In the genomic region with DNA sequence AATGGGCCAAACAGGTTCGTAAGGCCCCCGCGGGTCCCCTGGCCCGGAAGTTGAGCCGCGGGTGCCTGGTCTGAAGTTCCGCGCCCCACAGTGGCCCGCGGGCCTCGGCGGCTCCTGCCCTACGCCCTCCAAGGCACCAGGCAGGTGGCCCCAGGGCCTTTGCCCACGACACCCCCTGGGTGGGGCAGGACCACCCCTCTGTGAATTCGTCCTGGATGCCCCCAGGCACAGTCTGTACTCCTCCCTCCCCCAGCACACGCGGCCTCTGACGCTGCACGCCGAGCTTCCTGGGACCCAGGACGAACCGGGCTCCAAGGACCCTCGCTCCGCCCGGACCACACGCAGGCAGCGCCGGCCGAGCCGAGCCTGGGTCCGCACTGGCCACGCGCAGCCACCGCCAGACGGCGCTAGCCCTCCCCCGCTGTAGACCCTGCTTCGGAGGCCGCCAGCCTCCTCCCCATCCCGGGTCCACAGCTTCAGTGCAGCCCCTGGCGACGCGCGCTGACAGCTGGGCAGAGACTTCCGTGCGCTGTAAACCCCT, we compare ENCODE assay signal across 11 cellular contexts. TPM values are rescaled to one million over a fixed set of nuclear protein-coding genes. Genes with fewer than 3 reads are reported as not detected.
DNase-seq lines count a peak whose midpoint lies in the region; ATAC-seq lines count a peak whose summit lies in the region.
"Had no signal": no experiment of that assay in that cellular context is flagged by ENCODE, and none has a peak within 500 bp of the region (broad histone marks: within the 10 kb centered on the region; RNA-seq: fewer than 3 reads in every experiment).

No MANE protein-coding gene starts in this region.

- POLR2A ChIA-PET in activated CD4-positive, alpha-beta T cell treated with anti-CD3 and anti-CD28 coated beads for 36 hours (lab: Charles Lee) = no interaction called here

- no peak overlapping the region for H3K27ac ChIP-seq in caudate nucleus (ENCODE audit: low read depth, low read length)

- CTCF ChIA-PET in activated CD4-positive, alpha-beta T cell treated with anti-CD3 and anti-CD28 coated beads for 36 hours (lab: Charles Lee) = interaction anchor here (0.8 to 1.1 kb wide), 3 partner anchors 10 to 1121 kb away, joined by 3 to 6 read pairs (median 4); no protein-coding TSS in a partner anchor

- H3K4me1 ChIP-seq in iPS-15b (ENCODE audit: control insufficient read depth, insufficient read depth, low read length) = peaks cover 4% of the 10 kb centered on the region

- peak overlapping the region; percentile 62 for H3K4me3 ChIP-seq in iPS-15b (ENCODE audit: low read depth, low read length)

- peak overlapping the region; percentile 43 for H3K4me3 Mint-ChIP-seq in activated CD4-positive, alpha-beta T cell treated with anti-CD3 and anti-CD28 coated beads for 36 hours
- peak overlapping the region; percentile 38 for H3K4me3 Mint-ChIP-seq in stimulated activated effector memory CD8-positive, alpha-beta T cell treated with anti-CD3 and anti-CD28 coated beads, Interleukin-12 subunit alpha, Interleukin-12 subunit beta, amount 100 ng/mL, for 72 hours

- no peaks in the 10 kb centered on the region for H3K36me3 Mint-ChIP-seq in activated CD4-positive, alpha-beta T cell treated with anti-CD3 and anti-CD28 coated beads for 36 hours (ENCODE audit: low read depth)
- no peaks in the 10 kb centered on the region for H3K36me3 Mint-ChIP-seq in stimulated activated effector memory CD8-positive, alpha-beta T cell treated with anti-CD3 and anti-CD28 coated beads, Interleukin-12 subunit alpha, Interleukin-12 subunit beta, amount 100 ng/mL, for 72 hours

- intact Hi-C loops in activated CD4-positive, alpha-beta T cell treated with anti-CD3 and anti-CD28 coated beads for 36 hours (cut with DNase I, micrococcal nuclease) = loop anchor here in 1 of 2 experiments (5.0 to 10.0 kb wide), 2 partner anchors 562 to 1120 kb away; no protein-coding TSS in a partner anchor

- DNase-seq in activated CD4-positive, alpha-beta T cell treated with anti-CD3 and anti-CD28 coated beads for 36 hours = peak; percentile 42
- DNase-seq in activated CD4-positive, alpha-beta T cell treated with anti-CD3 and anti-CD28 coated beads, Interleukin-2, amount 50 U/mL, for 1 hour = no peak
- peak; percentile 34 to 66 for DNase-seq in NCI-H524 (lab: John Stamatoyannopoulos, UW)
- DNase-seq in stimulated activated effector memory CD8-positive, alpha-beta T cell treated with anti-CD3 and anti-CD28 coated beads, Interleukin-12 subunit alpha, Interleukin-12 subunit beta, amount 100 ng/mL, for 72 hours (ENCODE audit: low spot score in 2 of 2) = peak in 1 of 2 donors; percentile 55
- no peak for DNase-seq in caudate nucleus (lab: John Stamatoyannopoulos, UW)
- DNase-seq in NCI-H128 (lab: John Stamatoyannopoulos, UW; ENCODE audit: unreplicated experiment) = no peak
- DNase-seq: activated gamma-delta T cell treated with Interleukin-2 at 50 U/mL for 16 hours, C1 segment of cervical spinal cord, SHP77 treated with DMSO at 0.1 percent for 48 hours had no signal

- H3K27me3 ChIP-seq in iPS-15b (ENCODE audit: control insufficient read depth, insufficient read depth, low read length) = peaks cover 15% of the 10 kb centered on the region

- H3K36me3 ChIP-seq in iPS-15b (ENCODE audit: control insufficient read depth, insufficient read depth, low read length) = no peaks in the 10 kb centered on the region

- H3K9me3 Mint-ChIP-seq in activated CD4-positive, alpha-beta T cell treated with anti-CD3 and anti-CD28 coated beads for 36 hours (ENCODE audit: low read depth) = no peaks in the 10 kb centered on the region
- no peaks in the 10 kb centered on the region for H3K9me3 Mint-ChIP-seq in stimulated activated effector memory CD8-positive, alpha-beta T cell treated with anti-CD3 and anti-CD28 coated beads, Interleukin-12 subunit alpha, Interleukin-12 subunit beta, amount 100 ng/mL, for 72 hours

- H3K9ac ChIP-seq in iPS-15b (ENCODE audit: low read depth, low read length) = no peak overlapping the region

- peaks cover 4% of the 10 kb centered on the region for H3K4me1 Mint-ChIP-seq in activated CD4-positive, alpha-beta T cell treated with anti-CD3 and anti-CD28 coated beads for 36 hours
- peaks cover 6% of the 10 kb centered on the region for H3K4me1 Mint-ChIP-seq in stimulated activated effector memory CD8-positive, alpha-beta T cell treated with anti-CD3 and anti-CD28 coated beads, Interleukin-12 subunit alpha, Interleukin-12 subunit beta, amount 100 ng/mL, for 72 hours

- peaks cover 42% of the 10 kb centered on the region for H3K27me3 Mint-ChIP-seq in activated CD4-positive, alpha-beta T cell treated with anti-CD3 and anti-CD28 coated beads for 36 hours

- no peaks in the 10 kb centered on the region for H3K9me3 ChIP-seq in iPS-15b (ENCODE audit: control insufficient read depth, insufficient read depth, low read length)

- no peak overlapping the region for H3K27ac Mint-ChIP-seq in activated CD4-positive, alpha-beta T cell treated with anti-CD3 and anti-CD28 coated beads for 36 hours
- no peak overlapping the region for H3K27ac Mint-ChIP-seq in stimulated activated effector memory CD8-positive, alpha-beta T cell treated with anti-CD3 and anti-CD28 coated beads, Interleukin-12 subunit alpha, Interleukin-12 subunit beta, amount 100 ng/mL, for 72 hours

- ATAC-seq in activated CD4-positive, alpha-beta T cell treated with anti-CD3 and anti-CD28 coated beads for 36 hours = peak; percentile 25
- peak; percentile 39 for ATAC-seq in stimulated activated effector memory CD8-positive, alpha-beta T cell treated with anti-CD3 and anti-CD28 coated beads, Interleukin-12 subunit alpha, Interleukin-12 subunit beta, amount 100 ng/mL, for 72 hours
- ATAC-seq in GM21390 (IDR thresholded peaks at IDR 0.05; ENCODE audit: unreplicated experiment) = no peak

RNA-seq across cellular contexts. Expression of a gene that starts 0.8 kb away (rescaled TPM):
- under 1 TPM; 0.05 to 0.21 TPM for total RNA-seq in activated CD4-positive, alpha-beta T cell treated with anti-CD3 and anti-CD28 coated beads for 36 hours

Comparison
In these comparisons a context has a peak if more than half of its experiments do, and no peak if none do; other contexts are left out.
1. DNase-seq: peak in activated CD4-positive, alpha-beta T cell treated with anti-CD3 and anti-CD28 coated beads for 36 hours (single experiment) and NCI-H524 (2 of 2); none in activated CD4-positive, alpha-beta T cell treated with anti-CD3 and anti-CD28 coated beads, Interleukin-2, amount 50 U/mL, for 1 hour (single experiment), caudate nucleus (0 of 61) and NCI-H128 (single experiment).